In genomic region chr6:163404825-163405265, GRCh38 we compare ENCODE assay signal across 11 cellular contexts. TPM values are rescaled to one million over a fixed set of nuclear protein-coding genes. Genes with fewer than 3 reads are reported as not detected.
DNase-seq lines count a peak whose midpoint lies in the region; ATAC-seq and TF ChIP-seq lines count a peak whose summit lies in the region.
"Had no signal": no experiment of that assay in that cellular context is flagged by ENCODE, and none has a peak within 500 bp of the region (broad histone marks: within the 10 kb centered on the region; RNA-seq: fewer than 3 reads in every experiment).

No MANE protein-coding gene starts in this region.

- no peaks in the 10 kb centered on the region for H3K27me3 Mint-ChIP-seq in T-helper 17 cell
- H3K27me3 Mint-ChIP-seq in natural killer cell treated with Interleukin-12 subunit alpha and Interleukin-12 subunit beta and Interleukin-15 and Interleukin-18, amount 100 ng/mL, for 72 hours: peaks cover 0 to 3% of the 10 kb centered on the region in 2 donors
- peaks cover 9% of the 10 kb centered on the region for H3K27me3 Mint-ChIP-seq in activated T-helper 2 cell treated with anti-CD3 and anti-CD28 coated beads, Interferon-gamma antibody, Interleukin-2, Interleukin-4, amounts not matched to agents 10 μg/mL and 5 μg/mL and 100 μg/mL, durations not matched to agents 14 hours and 24 hours and 36 hours (ENCODE audit: low read depth)

- no peak for TF ChIP-seq CTCF in AG10803 (conservative IDR thresholded peaks at IDR 0.05; ENCODE audit: low read length)
- TF ChIP-seq CTCF in foreskin fibroblast (IDR thresholded peaks at IDR 0.05; ENCODE audit: low read depth, low read length): no peak

- DNase-seq in AG10803 (ENCODE audit: low read depth) (peak; percentile 70), T-helper 17 cell (no peak), foreskin fibroblast (peak; percentile 29 to 31), epidermal melanocyte (ENCODE audit: insufficient read length, low spot score) (no peak), SW 1271 (lab: John Stamatoyannopoulos, UW) (no peak)
- DNase-seq in natural killer cell treated with Interleukin-12 subunit alpha and Interleukin-12 subunit beta and Interleukin-15 and Interleukin-18, amount 100 ng/mL, for 72 hours (ENCODE audit: low spot score): no peak
- DNase-seq in activated T-helper 2 cell treated with anti-CD3 and anti-CD28 coated beads, Interferon-gamma antibody, Interleukin-2, Interleukin-4, amounts not matched to agents 10 μg/mL and 5 μg/mL and 100 μg/mL, durations not matched to agents 14 hours and 24 hours and 36 hours (ENCODE audit: low spot score): no peak
- DNase-seq in activated naive CD4-positive, alpha-beta T cell treated with anti-CD3 and anti-CD28 coated beads, Interleukin-2, amount 50 U/mL, for 72 hours (ENCODE audit: low spot score in 2 of 2): no peak
- DNase-seq: activated effector memory CD4-positive, alpha-beta T cell treated with Interleukin-2 at 50 U/mL for 16 hours; NCI-H2227 treated with DMSO at 0.1 percent for 48 hours; T-helper 2 cell had no signal

- no peaks in the 10 kb centered on the region for H3K36me3 Mint-ChIP-seq in T-helper 17 cell (ENCODE audit: low read depth)
- no peaks in the 10 kb centered on the region for H3K36me3 Mint-ChIP-seq in natural killer cell treated with Interleukin-12 subunit alpha and Interleukin-12 subunit beta and Interleukin-15 and Interleukin-18, amount 100 ng/mL, for 72 hours
- H3K36me3 Mint-ChIP-seq in activated T-helper 2 cell treated with anti-CD3 and anti-CD28 coated beads, Interferon-gamma antibody, Interleukin-2, Interleukin-4, amounts not matched to agents 10 μg/mL and 5 μg/mL and 100 μg/mL, durations not matched to agents 14 hours and 24 hours and 36 hours (ENCODE audit: low read depth): no peaks in the 10 kb centered on the region
- H3K36me3 Mint-ChIP-seq in activated naive CD4-positive, alpha-beta T cell treated with anti-CD3 and anti-CD28 coated beads, Interleukin-2, amount 50 U/mL, for 72 hours: no peaks in the 10 kb centered on the region

- peak; percentile 33 for ATAC-seq in T-helper 17 cell
- no peak for ATAC-seq in natural killer cell treated with Interleukin-12 subunit alpha and Interleukin-12 subunit beta and Interleukin-15 and Interleukin-18, amount 100 ng/mL, for 72 hours
- no peak for ATAC-seq in activated naive CD4-positive, alpha-beta T cell treated with anti-CD3 and anti-CD28 coated beads, Interleukin-2, amount 50 U/mL, for 72 hours

- peaks cover 11% of the 10 kb centered on the region for H3K4me1 Mint-ChIP-seq in T-helper 17 cell
- H3K4me1 Mint-ChIP-seq in natural killer cell treated with Interleukin-12 subunit alpha and Interleukin-12 subunit beta and Interleukin-15 and Interleukin-18, amount 100 ng/mL, for 72 hours (ENCODE audit: low read depth in 2 of 2): peaks cover 11 to 12% of the 10 kb centered on the region in 2 donors
- peaks cover 12% of the 10 kb centered on the region for H3K4me1 Mint-ChIP-seq in activated T-helper 2 cell treated with anti-CD3 and anti-CD28 coated beads, Interferon-gamma antibody, Interleukin-2, Interleukin-4, amounts not matched to agents 10 μg/mL and 5 μg/mL and 100 μg/mL, durations not matched to agents 14 hours and 24 hours and 36 hours (ENCODE audit: low read depth)

- no peak overlapping the region for H3K4me3 Mint-ChIP-seq in T-helper 17 cell
- H3K4me3 Mint-ChIP-seq in natural killer cell treated with Interleukin-12 subunit alpha and Interleukin-12 subunit beta and Interleukin-15 and Interleukin-18, amount 100 ng/mL, for 72 hours: peak overlapping the region; percentile 84
- no peak overlapping the region for H3K4me3 Mint-ChIP-seq in activated T-helper 2 cell treated with anti-CD3 and anti-CD28 coated beads, Interferon-gamma antibody, Interleukin-2, Interleukin-4, amounts not matched to agents 10 μg/mL and 5 μg/mL and 100 μg/mL, durations not matched to agents 14 hours and 24 hours and 36 hours (ENCODE audit: low read depth)

- H3K4me3 ChIP-seq in AG10803 (ENCODE audit: low read length): no peak overlapping the region
- no peak overlapping the region for H3K4me3 ChIP-seq in foreskin fibroblast (ENCODE audit: low read depth in 1 of 2, low read length in 2 of 2)

- H3K27ac Mint-ChIP-seq in T-helper 17 cell: no peak overlapping the region
- H3K27ac Mint-ChIP-seq in natural killer cell treated with Interleukin-12 subunit alpha and Interleukin-12 subunit beta and Interleukin-15 and Interleukin-18, amount 100 ng/mL, for 72 hours: peak overlapping the region in 1 of 2 donors; percentile 85
- H3K27ac Mint-ChIP-seq in activated T-helper 2 cell treated with anti-CD3 and anti-CD28 coated beads, Interferon-gamma antibody, Interleukin-2, Interleukin-4, amounts not matched to agents 10 μg/mL and 5 μg/mL and 100 μg/mL, durations not matched to agents 14 hours and 24 hours and 36 hours: no peak overlapping the region
- no peak overlapping the region for H3K27ac Mint-ChIP-seq in activated naive CD4-positive, alpha-beta T cell treated with anti-CD3 and anti-CD28 coated beads, Interleukin-2, amount 50 U/mL, for 72 hours

- H3K9me3 Mint-ChIP-seq in natural killer cell treated with Interleukin-12 subunit alpha and Interleukin-12 subunit beta and Interleukin-15 and Interleukin-18, amount 100 ng/mL, for 72 hours: no peaks in the 10 kb centered on the region
- no peaks in the 10 kb centered on the region for H3K9me3 Mint-ChIP-seq in activated T-helper 2 cell treated with anti-CD3 and anti-CD28 coated beads, Interferon-gamma antibody, Interleukin-2, Interleukin-4, amounts not matched to agents 10 μg/mL and 5 μg/mL and 100 μg/mL, durations not matched to agents 14 hours and 24 hours and 36 hours
- H3K9me3 Mint-ChIP-seq in activated naive CD4-positive, alpha-beta T cell treated with anti-CD3 and anti-CD28 coated beads, Interleukin-2, amount 50 U/mL, for 72 hours: no peaks in the 10 kb centered on the region

- H3K9me3 ChIP-seq in T-helper 17 cell (ENCODE audit: control insufficient read depth, low read length, poor library complexity, severe bottlenecking): no peaks in the 10 kb centered on the region

- intact Hi-C loops in activated T-helper 2 cell treated with anti-CD3 and anti-CD28 coated beads, Interferon-gamma antibody, Interleukin-2, Interleukin-4, amounts not matched to agents 10 μg/mL and 5 μg/mL and 100 μg/mL, durations not matched to agents 14 hours and 24 hours and 36 hours (cut with micrococcal nuclease): no loop called here

RNA-seq across cellular contexts. Expression of gene QKI, which starts 9.7 kb away (rescaled TPM):
- total RNA-seq in T-helper 17 cell: 10 to 100 TPM; 87.4 to 95.3 TPM
- total RNA-seq in natural killer cell treated with Interleukin-12 subunit alpha and Interleukin-12 subunit beta and Interleukin-15 and Interleukin-18, amount 100 ng/mL, for 72 hours: 100 to 1,000 TPM in 1 of 2 donors, 10 to 100 TPM in 1; 91.8 to 123 TPM
- total RNA-seq in activated T-helper 2 cell treated with anti-CD3 and anti-CD28 coated beads, Interferon-gamma antibody, Interleukin-2, Interleukin-4, amounts not matched to agents 10 μg/mL and 5 μg/mL and 100 μg/mL, durations not matched to agents 14 hours and 24 hours and 36 hours: 64.0 and 65.1 TPM in 2 replicates
- 10 to 100 TPM; 54.7 to 61.8 TPM for total RNA-seq in activated naive CD4-positive, alpha-beta T cell treated with anti-CD3 and anti-CD28 coated beads, Interleukin-2, amount 50 U/mL, for 72 hours

Comparison
In these comparisons a context has a peak if more than half of its experiments do, and no peak if none do; other contexts are left out.
1. DNase-seq: peak in AG10803 (single experiment) and foreskin fibroblast (2 of 2); none in T-helper 17 cell (0 of 3), natural killer cell treated with Interleukin-12 subunit alpha and Interleukin-12 subunit beta and Interleukin-15 and Interleukin-18, amount 100 ng/mL, for 72 hours (single experiment), activated T-helper 2 cell treated with anti-CD3 and anti-CD28 coated beads, Interferon-gamma antibody, Interleukin-2, Interleukin-4, amounts not matched to agents 10 μg/mL and 5 μg/mL and 100 μg/mL, durations not matched to agents 14 hours and 24 hours and 36 hours (single experiment), epidermal melanocyte (single experiment), SW 1271 (0 of 2) and activated naive CD4-positive, alpha-beta T cell treated with anti-CD3 and anti-CD28 coated beads, Interleukin-2, amount 50 U/mL, for 72 hours (0 of 2).